ENCODE assay signal across 19 cellular contexts in the genomic region with DNA sequence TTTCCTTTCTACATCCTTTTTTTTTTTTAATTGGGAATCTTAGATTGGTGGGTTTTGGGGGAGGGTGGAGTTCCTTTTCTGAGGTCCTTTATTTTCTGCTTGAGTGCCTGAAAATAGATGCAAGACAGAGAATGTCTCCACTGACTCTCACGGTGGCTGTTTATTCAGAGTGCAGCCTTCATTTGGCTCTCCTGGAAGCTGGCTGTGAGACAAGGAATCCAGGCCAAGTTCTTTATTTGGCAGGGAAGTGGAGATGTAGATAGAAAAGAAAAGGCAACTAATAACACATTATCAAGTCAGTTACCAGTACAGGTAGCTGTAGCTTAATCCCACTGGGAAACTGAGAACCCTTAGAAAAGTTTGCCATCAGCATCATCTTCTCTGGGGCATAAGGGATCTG.
"Had no signal": no experiment of that assay in that cellular context is flagged by ENCODE, and none has a peak within 500 bp of the region (broad histone marks: within the 10 kb centered on the region; RNA-seq: fewer than 3 reads in every experiment).

No MANE protein-coding gene starts in this region.

- H3K9me3 Mint-ChIP-seq: activated CD4-positive, alpha-beta T cell treated with anti-CD3 and anti-CD28 coated beads, Interleukin-2, amount 10 ng/mL, durations not matched to agents 24 days and 14 days; memory B cell; nephron had no signal

- H3K36me3 Mint-ChIP-seq: activated naive CD4-positive, alpha-beta T cell treated with anti-CD3 and anti-CD28 coated beads, Interleukin-2, amount 10 ng/mL, durations not matched to agents 7 days and 5 days; memory B cell had no signal

- H3K4me1 ChIP-seq: esophagus squamous epithelium, gastrocnemius medialis, parathyroid adenoma, right lobe of liver, suprapubic skin, tibial nerve had no signal

- ATAC-seq: activated CD4-positive, CD25-positive, alpha-beta regulatory T cell treated with anti-CD3 and anti-CD28 coated beads, Interleukin-2, amount 50 U/mL, for 24 hours; gastrocnemius medialis; left cardiac atrium; right lobe of liver had no signal

- H3K27me3 Mint-ChIP-seq: activated CD4-positive, alpha-beta memory T cell treated with anti-CD3 and anti-CD28 coated beads, Interleukin-2, amount 10 ng/mL, durations not matched to agents 7 days and 5 days; activated CD4-positive, alpha-beta T cell treated with anti-CD3 and anti-CD28 coated beads, Interleukin-2, amount 10 ng/mL, durations not matched to agents 24 days and 14 days; activated naive CD4-positive, alpha-beta T cell treated with anti-CD3 and anti-CD28 coated beads, Interleukin-2, amount 10 ng/mL, durations not matched to agents 7 days and 5 days; memory B cell; stimulated activated naive CD8-positive, alpha-beta T cell treated with anti-CD3 and anti-CD28 coated beads, Interleukin-15, Interleukin-2, amounts not matched to agents 100 ng/mL and 50 ng/mL, for 24 hours had no signal

- H3K27ac Mint-ChIP-seq: activated CD4-positive, alpha-beta memory T cell treated with anti-CD3 and anti-CD28 coated beads, Interleukin-2, amount 10 ng/mL, durations not matched to agents 7 days and 5 days; activated CD4-positive, alpha-beta T cell treated with anti-CD3 and anti-CD28 coated beads, Interleukin-2, amount 10 ng/mL, durations not matched to agents 24 days and 14 days; activated naive CD4-positive, alpha-beta T cell treated with anti-CD3 and anti-CD28 coated beads, Interleukin-2, amount 10 ng/mL, durations not matched to agents 7 days and 5 days; memory B cell; nephron; stimulated activated naive CD8-positive, alpha-beta T cell treated with anti-CD3 and anti-CD28 coated beads, Interleukin-15, Interleukin-2, amounts not matched to agents 100 ng/mL and 50 ng/mL, for 24 hours had no signal

- H3K27me3 ChIP-seq: esophagus squamous epithelium, gastrocnemius medialis, right lobe of liver, suprapubic skin, tibial nerve had no signal

- H3K4me3 Mint-ChIP-seq: activated CD4-positive, alpha-beta memory T cell treated with anti-CD3 and anti-CD28 coated beads, Interleukin-2, amount 10 ng/mL, durations not matched to agents 7 days and 5 days; activated CD4-positive, alpha-beta T cell treated with anti-CD3 and anti-CD28 coated beads, Interleukin-2, amount 10 ng/mL, durations not matched to agents 24 days and 14 days; activated naive CD4-positive, alpha-beta T cell treated with anti-CD3 and anti-CD28 coated beads, Interleukin-2, amount 10 ng/mL, durations not matched to agents 7 days and 5 days; memory B cell; nephron; stimulated activated naive CD8-positive, alpha-beta T cell treated with anti-CD3 and anti-CD28 coated beads, Interleukin-15, Interleukin-2, amounts not matched to agents 100 ng/mL and 50 ng/mL, for 24 hours had no signal

- H3K27ac ChIP-seq: esophagus squamous epithelium, gastrocnemius medialis, parathyroid adenoma, right lobe of liver, skin epidermis, suprapubic skin, tibial nerve had no signal

- DNase-seq: activated CD4-positive, alpha-beta memory T cell treated with anti-CD3 and anti-CD28 coated beads, Interleukin-2, amount 10 ng/mL, durations not matched to agents 7 days and 5 days; activated CD4-positive, alpha-beta T cell treated with anti-CD3 and anti-CD28 coated beads, Interleukin-2, amount 10 ng/mL, durations not matched to agents 24 days and 14 days; activated effector memory CD4-positive, alpha-beta T cell treated with anti-CD3 and anti-CD28 coated beads, Interleukin-2, amount 50 U/mL, for 16 hours; activated naive CD4-positive, alpha-beta T cell treated with anti-CD3 and anti-CD28 coated beads, Interleukin-2, amount 10 ng/mL, durations not matched to agents 7 days and 5 days; activated T-cell treated with anti-CD3 and anti-CD28 coated beads for 4 hours; esophagus squamous epithelium; gastrocnemius medialis; islet precursor cell; left cardiac atrium; right lobe of liver; stimulated activated CD4-positive, alpha-beta T cell treated with anti-CD3 and anti-CD28 coated beads, Interleukin-1b, Interleukin-23, amount 100 ng/mL, for 48 hours had no signal

- H3K4me1 Mint-ChIP-seq: activated CD4-positive, alpha-beta memory T cell treated with anti-CD3 and anti-CD28 coated beads, Interleukin-2, amount 10 ng/mL, durations not matched to agents 7 days and 5 days; activated CD4-positive, alpha-beta T cell treated with anti-CD3 and anti-CD28 coated beads, Interleukin-2, amount 10 ng/mL, durations not matched to agents 24 days and 14 days; activated naive CD4-positive, alpha-beta T cell treated with anti-CD3 and anti-CD28 coated beads, Interleukin-2, amount 10 ng/mL, durations not matched to agents 7 days and 5 days; memory B cell had no signal

- H3K9me3 ChIP-seq: esophagus squamous epithelium, gastrocnemius medialis, right lobe of liver, suprapubic skin, tibial nerve had no signal

- H3K4me3 ChIP-seq: esophagus squamous epithelium, gastrocnemius medialis, right lobe of liver, skin epidermis, suprapubic skin, tibial nerve had no signal

- H3K36me3 ChIP-seq: esophagus squamous epithelium, gastrocnemius medialis, right lobe of liver, suprapubic skin, tibial nerve had no signal
